In the genomic region with DNA sequence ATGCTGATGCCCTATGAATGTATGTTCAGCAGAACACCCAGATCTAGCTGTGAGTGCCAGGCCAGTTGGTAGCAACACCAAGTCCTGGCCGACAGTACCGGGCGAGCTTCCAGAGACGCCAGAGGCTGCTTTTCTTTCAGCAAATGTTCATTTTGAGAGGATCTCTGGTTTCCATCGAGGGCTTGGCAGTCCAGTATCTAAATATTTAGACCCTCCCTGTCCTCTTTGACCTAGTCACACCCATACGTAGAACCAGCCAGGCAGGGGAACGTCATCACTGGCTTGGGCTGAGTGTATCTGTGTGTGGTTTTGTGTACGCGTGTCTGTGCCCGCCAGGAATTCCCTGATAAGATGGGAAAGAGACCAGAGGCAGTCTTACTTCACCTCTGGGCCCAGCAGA, we compare ENCODE assay signal across 14 cellular contexts. TPM values are rescaled to one million over a fixed set of nuclear protein-coding genes. Genes with fewer than 3 reads are reported as not detected.
A peak's percentile ranks its signal among the peaks of the same experiment; 100 is the strongest.
DNase-seq lines count a peak whose midpoint lies in the region; ATAC-seq lines count a peak whose summit lies in the region.
"Had no signal": no experiment of that assay in that cellular context is flagged by ENCODE, and none has a peak within 500 bp of the region (broad histone marks: within the 10 kb centered on the region; RNA-seq: fewer than 3 reads in every experiment).

No MANE protein-coding gene starts in this region.

- no peak overlapping the region for H3K27ac Mint-ChIP-seq in T-helper 2 cell treated with Interferon-gamma antibody and Interleukin-4, amounts not matched to agents 5 μg/mL and 100 μg/mL, for 36 hours
- H3K27ac Mint-ChIP-seq: CD4-positive, CD25-positive, alpha-beta regulatory T cell; naive thymus-derived CD4-positive, alpha-beta T cell had no signal

- no peak overlapping the region for H3K4me3 ChIP-seq in mesenchymal stem cell (ENCODE audit: insufficient read depth in 1 of 2, low read depth in 1 of 2, low read length in 2 of 2)

- peak overlapping the region; percentile 60 for H3K9ac ChIP-seq in mesenchymal stem cell (ENCODE audit: low read length)

- WGBS in mesenchymal stem cell, result 98% methylated on average over 4 of the region's 10 CpGs

- H3K27ac ChIP-seq in mesenchymal stem cell (ENCODE audit: low read length, poor library complexity, severe bottlenecking), result no peak overlapping the region
- peak overlapping the region; percentile 45 for H3K27ac ChIP-seq in temporal lobe (ENCODE audit: low read depth, low read length)

- no peak overlapping the region for H3K23ac ChIP-seq in mesenchymal stem cell (ENCODE audit: low read length in 2 of 2)

- H2AK5ac ChIP-seq in mesenchymal stem cell (ENCODE audit: low read length, severe bottlenecking), result no peak overlapping the region

- no peak overlapping the region for H2BK12ac ChIP-seq in mesenchymal stem cell (ENCODE audit: low read length in 2 of 2)

- peaks cover 5% of the 10 kb centered on the region for H3K4me1 Mint-ChIP-seq in T-helper 2 cell treated with Interferon-gamma antibody and Interleukin-4, amounts not matched to agents 5 μg/mL and 100 μg/mL, for 36 hours (ENCODE audit: low read depth)

- DNase-seq in OCI-M1 (lab: John Stamatoyannopoulos, UW), result peak; percentile 72
- peak; percentile 40 for DNase-seq in mesenchymal stem cell
- no peak for DNase-seq in activated effector memory CD4-positive, alpha-beta T cell treated with anti-CD3 and anti-CD28 coated beads, Interleukin-2, amount 50 U/mL, for 16 hours
- DNase-seq in T-helper 2 cell treated with Interferon-gamma antibody and Interleukin-4, amounts not matched to agents 5 μg/mL and 100 μg/mL, for 36 hours (ENCODE audit: low spot score), result no peak
- DNase-seq: CD4-positive, CD25-positive, alpha-beta regulatory T cell; Karpas-422; naive thymus-derived CD4-positive, alpha-beta T cell; stimulated activated CD4-positive, alpha-beta T cell treated with anti-CD3 and anti-CD28 coated beads, Interleukin-2, amount 100 ng/mL, for 24 hours; stimulated activated naive CD8-positive, alpha-beta T cell treated with anti-CD3 and anti-CD28 coated beads, Interleukin-15, Interleukin-2, amounts not matched to agents 100 U/mL and 50 U/mL, for 24 hours had no signal

- H3K36me3 Mint-ChIP-seq in T-helper 2 cell treated with Interferon-gamma antibody and Interleukin-4, amounts not matched to agents 5 μg/mL and 100 μg/mL, for 36 hours (ENCODE audit: low read depth), result peaks cover 23% of the 10 kb centered on the region

- H3K36me3 ChIP-seq in mesenchymal stem cell (ENCODE audit: control insufficient read depth in 1 of 2, insufficient read depth in 2 of 2, low read depth in 1 of 2, low read length in 2 of 2), result peaks cover 26 to 27% of the 10 kb centered on the region in 2 experiments

- peaks cover 7% of the 10 kb centered on the region for H3K4me1 ChIP-seq in mesenchymal stem cell (ENCODE audit: control insufficient read depth, insufficient read depth, low read depth, low read length)

- H3K4me2 ChIP-seq in mesenchymal stem cell (ENCODE audit: low read length, poor library complexity, severe bottlenecking), result no peak overlapping the region

- H2BK120ac ChIP-seq in mesenchymal stem cell (ENCODE audit: low read depth, low read length), result no peak overlapping the region

- no peaks in the 10 kb centered on the region for H3K9me3 ChIP-seq in mesenchymal stem cell (ENCODE audit: control insufficient read depth, low read length)

- H3K9me3 Mint-ChIP-seq in T-helper 2 cell treated with Interferon-gamma antibody and Interleukin-4, amounts not matched to agents 5 μg/mL and 100 μg/mL, for 36 hours, result no peaks in the 10 kb centered on the region
- H3K9me3 Mint-ChIP-seq: CD4-positive, CD25-positive, alpha-beta regulatory T cell had no signal

- no peak overlapping the region for H3K18ac ChIP-seq in mesenchymal stem cell (ENCODE audit: low read depth in 1 of 2, low read length in 2 of 2)

- peaks cover 3% of the 10 kb centered on the region for H3K79me1 ChIP-seq in mesenchymal stem cell (replicated peaks; ENCODE audit: low read length, poor library complexity, severe bottlenecking)

- no peak overlapping the region for H2BK15ac ChIP-seq in mesenchymal stem cell (ENCODE audit: low read depth, poor library complexity, severe bottlenecking)

- peaks cover 0 to 20% of the 10 kb centered on the region in 2 experiments for H3K27me3 ChIP-seq in mesenchymal stem cell (ENCODE audit: control insufficient read depth in 1 of 2, insufficient read depth in 1 of 2, low read length in 2 of 2)

- ATAC-seq in esophagus mucosa (peak; percentile 84), GM21528 (IDR thresholded peaks at IDR 0.05; ENCODE audit: low FRiP score, unreplicated experiment) (no peak), HG03097 (IDR thresholded peaks at IDR 0.05; ENCODE audit: low FRiP score, unreplicated experiment) (no peak)
- ATAC-seq: naive thymus-derived CD4-positive, alpha-beta T cell; stimulated activated naive CD8-positive, alpha-beta T cell treated with anti-CD3 and anti-CD28 coated beads, Interleukin-15, Interleukin-2, amounts not matched to agents 100 U/mL and 50 U/mL, for 24 hours had no signal

- H3K4me3 Mint-ChIP-seq in T-helper 2 cell treated with Interferon-gamma antibody and Interleukin-4, amounts not matched to agents 5 μg/mL and 100 μg/mL, for 36 hours, result no peak overlapping the region
- H3K4me3 Mint-ChIP-seq: CD4-positive, CD25-positive, alpha-beta regulatory T cell had no signal

- no peak overlapping the region for H4K8ac ChIP-seq in mesenchymal stem cell (ENCODE audit: low read length)

- no peaks in the 10 kb centered on the region for H3K27me3 Mint-ChIP-seq in T-helper 2 cell treated with Interferon-gamma antibody and Interleukin-4, amounts not matched to agents 5 μg/mL and 100 μg/mL, for 36 hours (ENCODE audit: low read depth)
- H3K27me3 Mint-ChIP-seq: CD4-positive, CD25-positive, alpha-beta regulatory T cell; naive thymus-derived CD4-positive, alpha-beta T cell had no signal

- H3K4ac ChIP-seq in mesenchymal stem cell (ENCODE audit: low read depth in 1 of 2, low read length in 2 of 2), result no peak overlapping the region

- H3K14ac ChIP-seq in mesenchymal stem cell (ENCODE audit: low read length in 2 of 2), result no peak overlapping the region

- H2BK5ac ChIP-seq in mesenchymal stem cell (ENCODE audit: low read depth, low read length, poor library complexity, severe bottlenecking), result no peak overlapping the region

- H2AFZ ChIP-seq in mesenchymal stem cell (ENCODE audit: low read depth, low read length), result no peak overlapping the region

- no peak overlapping the region for H4K91ac ChIP-seq in mesenchymal stem cell (ENCODE audit: low read length)

RNA-seq across cellular contexts. Expression of a gene that starts 14.8 kb away (rescaled TPM):
- total RNA-seq in esophagus mucosa, result 11.2 TPM
- polyA plus RNA-seq in mesenchymal stem cell (2013, experiment 1 of 2), result 21.0 TPM
- polyA plus RNA-seq in mesenchymal stem cell (2013, experiment 2 of 2), result 20.8 TPM
- total RNA-seq in temporal lobe, result 0.25 TPM

RNA-seq across cellular contexts. Expression of a gene that starts 40.6 kb away (rescaled TPM):
- total RNA-seq in esophagus mucosa (21.9 TPM), temporal lobe (7.9 TPM)
- polyA plus RNA-seq in mesenchymal stem cell (2013, experiment 1 of 2), result 34.2 TPM
- polyA plus RNA-seq in mesenchymal stem cell (2013, experiment 2 of 2), result 34.5 TPM

RNA-seq across cellular contexts. Expression of a gene that starts 46.7 kb away (rescaled TPM):
- total RNA-seq in esophagus mucosa (0.20 TPM), temporal lobe (24.1 TPM)
- 4.6 TPM for polyA plus RNA-seq in mesenchymal stem cell (2013, experiment 1 of 2)
- 4.7 TPM for polyA plus RNA-seq in mesenchymal stem cell (2013, experiment 2 of 2)
- total RNA-seq: H7 had no signal

Comparison
In these comparisons a context has a peak if more than half of its experiments do, and no peak if none do; other contexts are left out.
1. DNase-seq: peak in OCI-M1 (single experiment) and mesenchymal stem cell (single experiment); none in activated effector memory CD4-positive, alpha-beta T cell treated with anti-CD3 and anti-CD28 coated beads, Interleukin-2, amount 50 U/mL, for 16 hours (single experiment) and T-helper 2 cell treated with Interferon-gamma antibody and Interleukin-4, amounts not matched to agents 5 μg/mL and 100 μg/mL, for 36 hours (single experiment).
2. RNA of a gene that starts 46.7 kb away (total RNA-seq): 24.1 TPM in temporal lobe (single experiment); 0.20 TPM in esophagus mucosa (single experiment); every median in the first group is over 10 times any median in the second.